ENCODE assay signal across 11 cellular contexts in the genomic region with DNA sequence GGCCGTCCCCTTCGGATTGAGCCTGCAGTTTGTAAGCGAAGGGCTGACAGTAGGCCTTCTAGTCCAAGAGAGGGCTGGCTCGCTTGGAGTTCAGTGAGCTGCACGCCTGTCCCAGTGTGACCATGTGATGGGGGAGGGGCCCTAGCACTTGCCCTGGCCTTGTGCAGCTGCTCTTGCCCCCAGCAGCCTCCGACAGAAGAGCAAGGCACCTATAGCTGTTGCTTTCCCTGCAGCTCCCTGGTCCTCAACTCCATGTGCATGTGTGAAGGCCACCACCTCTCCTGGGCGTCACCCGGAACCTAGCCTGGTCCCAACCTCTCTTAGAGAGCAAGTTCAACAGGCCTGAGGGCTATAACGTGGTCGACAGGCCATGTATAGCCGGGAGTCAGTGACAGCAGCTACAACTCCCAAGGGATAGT.
"Had no signal": no experiment of that assay in that cellular context is flagged by ENCODE, and none has a peak within 500 bp of the region (broad histone marks: within the 10 kb centered on the region; RNA-seq: fewer than 3 reads in every experiment).

No MANE protein-coding gene starts in this region.

- ATAC-seq: right cardiac atrium; stimulated activated memory B cell treated with anti-CD40 and anti-IgM and Interleukin-4, amounts not matched to agents 10 μg/mL and 1 μg/mL and 100 μg/mL, for 72 hours had no signal

- H3K27me3 Mint-ChIP-seq: activated naive CD8-positive, alpha-beta T cell treated with anti-CD3 and anti-CD28 coated beads for 36 hours; naive B cell; stimulated activated memory B cell treated with anti-CD40 and anti-IgM and Interleukin-4, amounts not matched to agents 10 μg/mL and 1 μg/mL and 100 μg/mL, for 72 hours had no signal

- H3K4me3 Mint-ChIP-seq: activated naive CD8-positive, alpha-beta T cell treated with anti-CD3 and anti-CD28 coated beads for 36 hours; stimulated activated memory B cell treated with anti-CD40 and anti-IgM and Interleukin-4, amounts not matched to agents 10 μg/mL and 1 μg/mL and 100 μg/mL, for 72 hours had no signal

- H3K9me3 Mint-ChIP-seq: activated naive CD8-positive, alpha-beta T cell treated with anti-CD3 and anti-CD28 coated beads for 36 hours; naive B cell; stimulated activated memory B cell treated with anti-CD40 and anti-IgM and Interleukin-4, amounts not matched to agents 10 μg/mL and 1 μg/mL and 100 μg/mL, for 72 hours had no signal

- H3K27ac Mint-ChIP-seq: activated naive CD8-positive, alpha-beta T cell treated with anti-CD3 and anti-CD28 coated beads for 36 hours; stimulated activated memory B cell treated with anti-CD40 and anti-IgM and Interleukin-4, amounts not matched to agents 10 μg/mL and 1 μg/mL and 100 μg/mL, for 72 hours had no signal

- H3K4me3 ChIP-seq: esophagus muscularis mucosa, transverse colon had no signal

- H3K27ac ChIP-seq: esophagus muscularis mucosa, neutrophil, transverse colon had no signal

- H3K9me3 ChIP-seq: esophagus muscularis mucosa, neutrophil, transverse colon had no signal

- DNase-seq: activated CD4-positive, alpha-beta T cell treated with anti-CD3 and anti-CD28 coated beads, Interleukin-2, amount 50 U/mL, for 1 hour; activated CD4-positive, CD25-positive, alpha-beta regulatory T cell; activated gamma-delta T cell; activated naive CD8-positive, alpha-beta T cell treated with anti-CD3 and anti-CD28 coated beads for 36 hours; activated T-cell treated with anti-CD3 and anti-CD28 coated beads, Interleukin-2, amount 50 U/mL, for 48 hours; naive B cell; transverse colon had no signal
